Comparison of ENCODE assay signal across 24 cellular contexts in the genomic region with DNA sequence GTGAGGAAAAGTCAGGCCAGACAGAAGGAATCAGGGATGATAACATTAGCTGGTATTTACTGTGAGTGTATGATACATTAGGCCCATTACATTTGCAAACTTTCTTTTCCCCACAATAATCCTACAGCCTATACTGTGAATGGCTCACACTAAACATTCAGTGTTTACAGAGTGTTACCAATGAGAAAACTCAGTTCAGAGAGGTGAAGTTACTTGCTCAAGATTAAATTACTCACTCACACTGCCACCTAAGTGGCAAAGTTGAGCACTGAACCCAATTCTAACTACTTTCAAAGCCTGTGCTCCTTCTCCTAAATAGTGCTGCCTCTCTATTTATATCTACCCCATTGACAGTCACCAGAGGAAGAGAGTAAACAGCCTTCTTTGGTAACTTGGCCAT. TPM values are rescaled to one million over a fixed set of nuclear protein-coding genes. Genes with fewer than 3 reads are reported as not detected.
DNase-seq lines count a peak whose midpoint lies in the region; ATAC-seq, FAIRE-seq and TF ChIP-seq lines count a peak whose summit lies in the region.
"Had no signal": no experiment of that assay in that cellular context is flagged by ENCODE, and none has a peak within 500 bp of the region (broad histone marks: within the 10 kb centered on the region; RNA-seq: fewer than 3 reads in every experiment).

No MANE protein-coding gene starts in this region.

- H3K4me3 ChIP-seq in bronchial epithelial cell (ENCODE audit: low read depth, low read length) (no peak overlapping the region), mesenchymal stem cell (ENCODE audit: insufficient read depth in 1 of 2, low read depth in 1 of 2, low read length in 2 of 2) (peak overlapping the region in 1 of 2 experiments; percentile 21), Karpas-422 (ENCODE audit: low read length) (no peak overlapping the region)
- H3K4me3 ChIP-seq: left ventricle myocardium inferior, right lobe of liver had no signal

- DNase-seq in EL (peak; percentile 17), NCI-H460 (ENCODE audit: extremely low read depth, low read depth) (peak; percentile 38), bronchial epithelial cell (ENCODE audit: low read depth) (peak; percentile 38), mesenchymal stem cell (no peak), HT-29 (ENCODE audit: low spot score) (no peak), Karpas-422 (no peak)
- DNase-seq: activated CD4-positive, alpha-beta T cell treated with anti-CD3 and anti-CD28 coated beads, Interleukin-2, amount 50 U/mL, for 48 hours; activated gamma-delta T cell treated with Interleukin-2 at 50 U/mL for 16 hours; cortex of kidney; DMS53; left ventricle myocardium inferior; MM.1S; NCI-H1417 treated with DMSO at 0.1 percent for 48 hours; NCI-H2107; NCI-H510A; posterior cingulate gyrus; right lobe of liver; stimulated activated CD4-positive, alpha-beta T cell treated with anti-CD3 and anti-CD28 coated beads, Interleukin-15, amount 100 ng/mL, for 24 hours; substantia nigra; WERI-Rb-1 had no signal

- H2BK5ac ChIP-seq in mesenchymal stem cell (ENCODE audit: low read depth, low read length, poor library complexity, severe bottlenecking), result no peak overlapping the region

- H3K36me3 ChIP-seq in bronchial epithelial cell (ENCODE audit: control insufficient read depth, insufficient read depth, low read length) (peaks cover 24% of the 10 kb centered on the region), mesenchymal stem cell (ENCODE audit: control insufficient read depth in 1 of 2, insufficient read depth in 2 of 2, low read depth in 1 of 2, low read length in 2 of 2) (peaks cover 45 to 83% of the 10 kb centered on the region in 2 experiments), Karpas-422 (ENCODE audit: insufficient read depth, low read length) (peaks cover 57% of the 10 kb centered on the region)

- peaks cover 25% of the 10 kb centered on the region for H3K79me2 ChIP-seq in Karpas-422 (ENCODE audit: low read length)

- no peak overlapping the region for H3K23ac ChIP-seq in mesenchymal stem cell (ENCODE audit: low read length in 2 of 2)

- H3K4me1 ChIP-seq in mesenchymal stem cell (ENCODE audit: control insufficient read depth, insufficient read depth, low read depth, low read length), result peaks cover 1% of the 10 kb centered on the region
- H3K4me1 ChIP-seq in Karpas-422 (ENCODE audit: low read length), result peaks cover 12% of the 10 kb centered on the region
- H3K4me1 ChIP-seq: left ventricle myocardium inferior, right lobe of liver had no signal

- no peaks in the 10 kb centered on the region for H4K20me1 ChIP-seq in Karpas-422 (ENCODE audit: insufficient read depth, low read depth, low read length)

- H3K4ac ChIP-seq in mesenchymal stem cell (ENCODE audit: low read depth in 1 of 2, low read length in 2 of 2), result no peak overlapping the region

- H4K8ac ChIP-seq in mesenchymal stem cell (ENCODE audit: low read length), result no peak overlapping the region

- no peak overlapping the region for H2BK120ac ChIP-seq in mesenchymal stem cell (ENCODE audit: low read depth, low read length)

- no peak overlapping the region for H2AK5ac ChIP-seq in mesenchymal stem cell (ENCODE audit: low read length, severe bottlenecking)

- peaks cover 41% of the 10 kb centered on the region for H3K79me1 ChIP-seq in mesenchymal stem cell (replicated peaks; ENCODE audit: low read length, poor library complexity, severe bottlenecking)

- H3K9me2 ChIP-seq in Karpas-422 (replicated peaks; ENCODE audit: insufficient read depth, low read length), result no peaks in the 10 kb centered on the region

- no peaks in the 10 kb centered on the region for H3K27me3 ChIP-seq in bronchial epithelial cell (ENCODE audit: control insufficient read depth, insufficient read depth, low read length)
- H3K27me3 ChIP-seq in mesenchymal stem cell (ENCODE audit: control insufficient read depth in 1 of 2, insufficient read depth in 1 of 2, low read length in 2 of 2), result no peaks in the 10 kb centered on the region
- no peaks in the 10 kb centered on the region for H3K27me3 ChIP-seq in Karpas-422 (ENCODE audit: low read length)
- H3K27me3 ChIP-seq: right lobe of liver had no signal

- H3K18ac ChIP-seq in mesenchymal stem cell (ENCODE audit: low read depth in 1 of 2, low read length in 2 of 2), result no peak overlapping the region

- no peak for TF ChIP-seq CTCF in bronchial epithelial cell (IDR thresholded peaks at IDR 0.05; ENCODE audit: insufficient read depth, low read length, severe bottlenecking)

- FAIRE-seq in bronchial epithelial cell (lab: Jason Lieb, UNC), result no peak
- FAIRE-seq: GM12891, RCC 7860, urothelium cell line had no signal

- no peak for ATAC-seq in GM18870 (IDR thresholded peaks at IDR 0.05; ENCODE audit: unreplicated experiment)
- ATAC-seq: right lobe of liver had no signal

- H3K9ac ChIP-seq in mesenchymal stem cell (ENCODE audit: low read length), result peak overlapping the region; percentile 40
- no peak overlapping the region for H3K9ac ChIP-seq in Karpas-422 (ENCODE audit: low read length)

- H3K27ac ChIP-seq in mesenchymal stem cell (ENCODE audit: low read length, poor library complexity, severe bottlenecking) (no peak overlapping the region), Karpas-422 (ENCODE audit: low read length) (no peak overlapping the region)
- H3K27ac ChIP-seq: left ventricle myocardium inferior, right lobe of liver, WERI-Rb-1 had no signal

- no peak overlapping the region for H2BK12ac ChIP-seq in mesenchymal stem cell (ENCODE audit: low read length in 2 of 2)

- H2AFZ ChIP-seq in mesenchymal stem cell (ENCODE audit: low read depth, low read length) (no peak overlapping the region), Karpas-422 (ENCODE audit: low read length) (no peak overlapping the region)

- H3K14ac ChIP-seq in mesenchymal stem cell (ENCODE audit: low read length in 2 of 2), result no peak overlapping the region

- no peak overlapping the region for H4K91ac ChIP-seq in mesenchymal stem cell (ENCODE audit: low read length)

- no peak overlapping the region for H2BK15ac ChIP-seq in mesenchymal stem cell (ENCODE audit: low read depth, poor library complexity, severe bottlenecking)

- H3K4me2 ChIP-seq in mesenchymal stem cell (ENCODE audit: low read length, poor library complexity, severe bottlenecking) (no peak overlapping the region), Karpas-422 (ENCODE audit: low read depth, low read length, poor library complexity, severe bottlenecking) (no peak overlapping the region)

- H3K9me3 ChIP-seq in mesenchymal stem cell (ENCODE audit: control insufficient read depth, low read length) (no peaks in the 10 kb centered on the region), Karpas-422 (ENCODE audit: low read length) (no peaks in the 10 kb centered on the region)
- H3K9me3 ChIP-seq: left ventricle myocardium inferior, right lobe of liver had no signal

RNA-seq across cellular contexts. Expression of a gene that starts 8.5 kb away (rescaled TPM):
- 33.8 and 38.9 TPM in 2 replicates for total RNA-seq in NCI-H460 (2014; rRNA removed; shearing (Covaris generic))
- polyA plus RNA-seq in NCI-H460 (2014; cell fraction: nucleus; rRNA removed), result 26.2 and 31.5 TPM in 2 replicates
- 25.3 and 33.4 TPM in 2 replicates for total RNA-seq in bronchial epithelial cell
- 16.7 TPM for polyA plus RNA-seq in mesenchymal stem cell (2013, experiment 1 of 2)
- polyA plus RNA-seq in mesenchymal stem cell (2013, experiment 2 of 2), result 16.5 TPM
- 8.6 and 9.3 TPM in 2 replicates for total RNA-seq in HT-29 (2014; rRNA removed; shearing (Covaris generic))
- 30.3 and 38.0 TPM in 2 replicates for total RNA-seq in Karpas-422 (2014; rRNA removed; shearing (Covaris generic); ENCODE audit: low replicate concordance)

RNA-seq across cellular contexts. Expression of a gene that starts 8.7 kb away (rescaled TPM):
- 12.9 and 15.4 TPM in 2 replicates for total RNA-seq in NCI-H460 (2014; rRNA removed; shearing (Covaris generic))
- polyA plus RNA-seq in NCI-H460 (2014; cell fraction: nucleus; rRNA removed), result 8.1 and 16.8 TPM in 2 replicates
- total RNA-seq in bronchial epithelial cell, result 5.5 and 6.6 TPM in 2 replicates
- polyA plus RNA-seq in mesenchymal stem cell (2013, experiment 1 of 2), result 14.3 TPM
- 14.7 TPM for polyA plus RNA-seq in mesenchymal stem cell (2013, experiment 2 of 2)
- 7.1 and 7.4 TPM in 2 replicates for total RNA-seq in HT-29 (2014; rRNA removed; shearing (Covaris generic))
- total RNA-seq in Karpas-422 (2014; rRNA removed; shearing (Covaris generic); ENCODE audit: low replicate concordance), result 13.8 and 14.2 TPM in 2 replicates

RNA-seq across cellular contexts. Expression of a gene that starts 45.0 kb away (rescaled TPM):
- 42.8 and 53.4 TPM in 2 replicates for total RNA-seq in NCI-H460 (2014; rRNA removed; shearing (Covaris generic))
- polyA plus RNA-seq in NCI-H460 (2014; cell fraction: nucleus; rRNA removed), result 37.7 and 43.7 TPM in 2 replicates
- 88.5 and 105 TPM in 2 replicates for total RNA-seq in bronchial epithelial cell
- polyA plus RNA-seq in mesenchymal stem cell (2013, experiment 1 of 2), result 59.7 TPM
- 60.6 TPM for polyA plus RNA-seq in mesenchymal stem cell (2013, experiment 2 of 2)
- 22.1 and 23.1 TPM in 2 replicates for total RNA-seq in HT-29 (2014; rRNA removed; shearing (Covaris generic))
- total RNA-seq in Karpas-422 (2014; rRNA removed; shearing (Covaris generic); ENCODE audit: low replicate concordance), result 28.4 and 31.9 TPM in 2 replicates

RNA-seq across cellular contexts. Expression of a gene that starts 45.2 kb away (rescaled TPM):
- total RNA-seq in NCI-H460 (2014; rRNA removed; shearing (Covaris generic)), result 28.3 and 32.5 TPM in 2 replicates
- polyA plus RNA-seq in NCI-H460 (2014; cell fraction: nucleus; rRNA removed), result 31.8 and 32.4 TPM in 2 replicates
- 23.6 and 32.1 TPM in 2 replicates for total RNA-seq in bronchial epithelial cell
- polyA plus RNA-seq in mesenchymal stem cell (2013, experiment 1 of 2), result 8.1 TPM
- 8.2 TPM for polyA plus RNA-seq in mesenchymal stem cell (2013, experiment 2 of 2)
- total RNA-seq in HT-29 (2014; rRNA removed; shearing (Covaris generic)), result 11.7 and 15.1 TPM in 2 replicates
- total RNA-seq in Karpas-422 (2014; rRNA removed; shearing (Covaris generic); ENCODE audit: low replicate concordance), result 19.4 and 19.7 TPM in 2 replicates

Comparison
In these comparisons a context has a peak if more than half of its experiments do, and no peak if none do; other contexts are left out.
1. DNase-seq: peak in EL (single experiment), NCI-H460 (single experiment) and bronchial epithelial cell (single experiment); none in mesenchymal stem cell (single experiment), HT-29 (single experiment) and Karpas-422 (single experiment).